ENCODE assay signal across 8 cellular contexts in the genomic region with DNA sequence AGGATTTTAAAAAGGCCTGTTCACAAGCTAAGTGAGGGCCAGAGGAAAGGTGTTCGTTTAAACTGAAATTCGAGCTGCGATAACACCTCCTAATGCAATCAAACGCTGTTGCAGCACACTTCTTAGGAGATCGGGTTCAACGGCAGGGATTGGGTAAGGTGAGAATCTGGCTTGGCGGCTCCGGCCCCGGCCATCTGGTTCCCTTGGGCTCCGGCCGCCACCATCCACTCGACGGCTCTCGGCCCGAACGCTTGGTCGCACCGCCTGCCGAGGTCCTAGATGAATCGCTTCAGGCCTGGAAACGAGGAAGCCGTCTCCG. TPM values are rescaled to one million over a fixed set of nuclear protein-coding genes. Genes with fewer than 3 reads are reported as not detected.
DNase-seq lines count a peak whose midpoint lies in the region; ATAC-seq and TF ChIP-seq lines count a peak whose summit lies in the region.

No MANE protein-coding gene starts in this region.

- peak overlapping the region; percentile 65 for H3K4me3 ChIP-seq in AG09309 (ENCODE audit: control insufficient read depth, low read depth, low read length)
- peak overlapping the region; percentile 77 for H3K4me3 ChIP-seq in mesendoderm (ENCODE audit: low read length)
- H3K4me3 ChIP-seq in uterus: peak overlapping the region; percentile 80 to 84

- H3K27me3 ChIP-seq in mesendoderm (ENCODE audit: insufficient read depth, low read length, poor library complexity) (no peaks in the 10 kb centered on the region), uterus (no peaks in the 10 kb centered on the region)

- peak overlapping the region; percentile 89 for H2BK5ac ChIP-seq in mesendoderm (ENCODE audit: low read length)

- no CpG with 5 or more reads among the region's 23 CpGs for WGBS in mesendoderm (ENCODE audit: extremely low coverage, insufficient coverage, low lambda C conversion rate)

- TF ChIP-seq CTCF in AG09309 (IDR thresholded peaks at IDR 0.05; ENCODE audit: control insufficient read depth, insufficient read depth, low read depth, low read length, missing control alignments): no peak
- TF ChIP-seq CTCF in uterus (IDR thresholded peaks at IDR 0.05): no peak

- no peak overlapping the region for H2BK15ac ChIP-seq in mesendoderm (replicated peaks; ENCODE audit: low read depth)

- DNase-seq in AG09309 (ENCODE audit: low read depth) (no peak), NCI-H82 (lab: John Stamatoyannopoulos, UW) (peak; percentile 86), cerebellum (ENCODE audit: low spot score) (peak; percentile 62), mesendoderm (peak; percentile 92), uterus (no peak)
- no peak for DNase-seq in activated CD8-positive, alpha-beta memory T cell treated with anti-CD3 and anti-CD28 coated beads, Interleukin-2, amount 50 U/mL, for 48 hours

- H3K4me2 ChIP-seq in mesendoderm (ENCODE audit: low read length): peak overlapping the region; percentile 44

- H3K27ac ChIP-seq in mesendoderm (ENCODE audit: low read depth, low read length) (peak overlapping the region; percentile 94), uterus (peak overlapping the region; percentile 97 to 98)

- H3K79me1 ChIP-seq in mesendoderm (ENCODE audit: low read length): peaks cover 2% of the 10 kb centered on the region

- TF ChIP-seq POLR2A in uterus (IDR thresholded peaks at IDR 0.05): no peak

- no peaks in the 10 kb centered on the region for H3K9me3 ChIP-seq in uterus

- peak overlapping the region; percentile 56 for H2BK120ac ChIP-seq in mesendoderm (ENCODE audit: low read depth, low read length)

- intact Hi-C loops in uterus (cut with DNase I; ENCODE audit: low total_unique reads): no loop called here

- H3K36me3 ChIP-seq in mesendoderm (ENCODE audit: control insufficient read depth, insufficient read depth, low read length) (no peaks in the 10 kb centered on the region), uterus (no peaks in the 10 kb centered on the region)

- peaks cover 26% of the 10 kb centered on the region for H3K79me2 ChIP-seq in mesendoderm (ENCODE audit: control insufficient read depth, insufficient read depth, low read length)

- H3K4ac ChIP-seq in mesendoderm (ENCODE audit: low read depth, low read length): peak overlapping the region; percentile 85

- no peak overlapping the region for H4K5ac ChIP-seq in mesendoderm (ENCODE audit: low read length)

- H3K23ac ChIP-seq in mesendoderm (ENCODE audit: low read length): peak overlapping the region; percentile 94

- H3K18ac ChIP-seq in mesendoderm (ENCODE audit: low read length): peak overlapping the region; percentile 63

- peak overlapping the region; percentile 92 for H3K9ac ChIP-seq in mesendoderm (ENCODE audit: low read length)

- H3K56ac ChIP-seq in mesendoderm (ENCODE audit: low read length): peak overlapping the region; percentile 96

- no peak overlapping the region for H4K8ac ChIP-seq in mesendoderm (ENCODE audit: low read depth, low read length)

- peaks cover 2% of the 10 kb centered on the region for H3K4me1 ChIP-seq in mesendoderm (ENCODE audit: control insufficient read depth, low read depth, low read length)
- H3K4me1 ChIP-seq in uterus: peaks cover 0 to 11% of the 10 kb centered on the region in 2 donors

- ATAC-seq in GM18870 (IDR thresholded peaks at IDR 0.05; ENCODE audit: unreplicated experiment) (peak; percentile 10), HG03103 (IDR thresholded peaks at IDR 0.05; ENCODE audit: low read depth, unreplicated experiment) (peak; percentile 6)

- H2AK5ac ChIP-seq in mesendoderm (ENCODE audit: low read length): no peak overlapping the region

RNA-seq across cellular contexts. Expression of a gene that starts 0.4 kb away (rescaled TPM):
- 7.3 TPM for total RNA-seq in cerebellum
- polyA plus RNA-seq in mesendoderm (2013, experiment 1 of 2): 3.5 TPM
- 3.6 TPM for polyA plus RNA-seq in mesendoderm (2013, experiment 2 of 2)
- total RNA-seq in uterus: 1 to 10 TPM; 3.2 to 5.7 (median 4.8) TPM

RNA-seq across cellular contexts. Expression of a gene that starts 0.6 kb away (rescaled TPM):
- total RNA-seq in cerebellum (17.7 TPM), uterus (100 to 1,000 TPM in 1 of 4 donors, 10 to 100 TPM in 3; 12.8 to 107 (median 44.1) TPM)
- 43.9 TPM for polyA plus RNA-seq in mesendoderm (2013, experiment 1 of 2)
- 45.6 TPM for polyA plus RNA-seq in mesendoderm (2013, experiment 2 of 2)

RNA-seq across cellular contexts. Expression of a gene that starts 39.4 kb away (rescaled TPM):
- total RNA-seq in cerebellum (40.1 TPM), uterus (100 to 1,000 TPM in 1 of 4 donors, 10 to 100 TPM in 3; 53.8 to 158 (median 84.3) TPM)
- 150 TPM for polyA plus RNA-seq in mesendoderm (2013, experiment 1 of 2)
- polyA plus RNA-seq in mesendoderm (2013, experiment 2 of 2): 154 TPM

Comparison
In these comparisons a context has a peak if more than half of its experiments do, and no peak if none do; other contexts are left out.
1. DNase-seq: peak in NCI-H82 (single experiment), cerebellum (single experiment) and mesendoderm (single experiment); none in AG09309 (single experiment), uterus (0 of 2) and activated CD8-positive, alpha-beta memory T cell treated with anti-CD3 and anti-CD28 coated beads, Interleukin-2, amount 50 U/mL, for 48 hours (single experiment).
2. Peak in every context shown above with its lines, with median percentiles within 50 percentile points of each other: H3K4me3 ChIP-seq.